29 cellular contexts compared by ENCODE assay signal in the genomic region with DNA sequence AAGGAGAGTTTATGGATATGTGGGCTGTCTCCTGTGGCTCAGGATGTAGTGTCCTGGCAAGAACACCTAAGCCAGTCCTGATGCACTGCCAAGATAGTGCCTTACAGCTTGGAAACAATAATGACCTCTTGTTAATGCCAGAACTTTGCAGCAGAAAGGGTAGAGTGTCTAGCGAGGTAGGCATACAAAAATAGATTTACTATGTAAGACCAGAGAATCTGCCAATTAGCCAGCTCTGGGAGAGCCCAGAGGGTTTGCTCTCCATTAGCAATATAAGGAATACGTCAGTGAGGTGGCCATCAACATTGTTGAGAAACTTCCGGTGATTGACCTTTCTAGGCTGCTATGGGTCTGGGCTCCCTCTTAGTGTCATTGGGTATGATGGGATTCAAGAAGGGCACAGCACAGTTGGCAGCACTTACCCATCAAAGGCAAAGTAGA.
DNase-seq lines count a peak whose midpoint lies in the region; ATAC-seq, FAIRE-seq and TF ChIP-seq lines count a peak whose summit lies in the region.
"Had no signal": no experiment of that assay in that cellular context is flagged by ENCODE, and none has a peak within 500 bp of the region (broad histone marks: within the 10 kb centered on the region; RNA-seq: fewer than 3 reads in every experiment).

No MANE protein-coding gene starts in this region.

- no peak overlapping the region for H3K18ac ChIP-seq in neuronal stem cell (ENCODE audit: low read length)

- H3K27me3 ChIP-seq in pancreas, result no peaks in the 10 kb centered on the region
- H3K27me3 ChIP-seq in neuronal stem cell (ENCODE audit: control insufficient read depth in 3 of 3, insufficient read depth in 3 of 3, low read depth in 1 of 3, low read length in 3 of 3), result no peaks in the 10 kb centered on the region
- H3K27me3 ChIP-seq: BLaER1 had no signal

- in situ Hi-C loops in G401 (cut with HindIII; ENCODE audit: low sequenced_read_pairs), result no loop called here

- no peak overlapping the region for H4K8ac ChIP-seq in neuronal stem cell (ENCODE audit: low read depth, low read length)

- TF ChIP-seq CTCF in VCaP (conservative IDR thresholded peaks at IDR 0.05), result no peak
- TF ChIP-seq CTCF in pancreas (IDR thresholded peaks at IDR 0.05), result no peak

- ATAC-seq in left cardiac atrium (peak; percentile 7 to 47), pancreas (peak; percentile 29 to 49 (median 38)), GM18505 (IDR thresholded peaks at IDR 0.05; ENCODE audit: unreplicated experiment) (no peak)
- ATAC-seq: activated CD4-positive, alpha-beta T cell treated with anti-CD3 and anti-CD28 coated beads for 36 hours; lower lobe of right lung; natural killer cell; PC-3 had no signal

- H3K79me1 ChIP-seq in neuronal stem cell (ENCODE audit: low read depth, low read length), result no peaks in the 10 kb centered on the region

- H3K4me1 ChIP-seq in pancreas (peaks cover 28 to 39% (median 28%) of the 10 kb centered on the region in 3 donors), neuronal stem cell (ENCODE audit: control insufficient read depth in 2 of 2, insufficient read depth in 1 of 2, low read depth in 1 of 2, low read length in 2 of 2) (no peaks in the 10 kb centered on the region)
- H3K4me1 ChIP-seq: BLaER1, lower lobe of right lung had no signal

- H3K4ac ChIP-seq in neuronal stem cell (ENCODE audit: low read length), result no peak overlapping the region

- H2BK5ac ChIP-seq in neuronal stem cell (ENCODE audit: low read length), result no peak overlapping the region

- H3K36me3 ChIP-seq in pancreas (no peaks in the 10 kb centered on the region), neuronal stem cell (replicated peaks in 1 of 2; ENCODE audit: control insufficient read depth in 2 of 2, insufficient read depth in 2 of 2, low read length in 2 of 2) (no peaks in the 10 kb centered on the region)
- H3K36me3 ChIP-seq: BLaER1, lower lobe of right lung had no signal

- no peak overlapping the region for H3K9ac ChIP-seq in neuronal stem cell (ENCODE audit: low read depth, low read length, poor library complexity)
- H3K9ac ChIP-seq: BLaER1 had no signal

- FAIRE-seq in pancreas (lab: Jason Lieb, UNC), result no peak
- FAIRE-seq: bronchial epithelial cell, colon, GM12891, islet of Langerhans had no signal

- 37 to 43% methylated on average over 3 of the region's 3 CpGs for WGBS in pancreas, 2 donors
- no CpG with 5 or more reads among the region's 3 CpGs for WGBS in neuronal stem cell (ENCODE audit: extremely low coverage in 2 of 2, insufficient read length in 2 of 2, insufficient replicate concordance in 1 of 2), 2 donors

- no peak overlapping the region for H4K91ac ChIP-seq in neuronal stem cell (ENCODE audit: low read depth, low read length, poor library complexity)

- no peak overlapping the region for H3K14ac ChIP-seq in neuronal stem cell (ENCODE audit: low read length)

- H2BK12ac ChIP-seq in neuronal stem cell (ENCODE audit: low read length), result no peak overlapping the region

- no peak overlapping the region for H2AFZ ChIP-seq in neuronal stem cell (ENCODE audit: low read length)

- no peak overlapping the region for H2BK120ac ChIP-seq in neuronal stem cell (ENCODE audit: low read depth, low read length)

- H3K9me3 ChIP-seq in pancreas (no peaks in the 10 kb centered on the region), neuronal stem cell (replicated peaks in 1 of 2; ENCODE audit: control insufficient read depth in 2 of 2, insufficient read depth in 1 of 2, low read depth in 1 of 2, low read length in 2 of 2) (no peaks in the 10 kb centered on the region)
- H3K9me3 ChIP-seq: BLaER1, lower lobe of right lung had no signal

- no peak overlapping the region for H3K4me2 ChIP-seq in neuronal stem cell (ENCODE audit: insufficient read depth, low read length, poor library complexity, severe bottlenecking)
- H3K4me2 ChIP-seq: BLaER1 had no signal

- H3K23ac ChIP-seq in neuronal stem cell (ENCODE audit: low read depth, low read length, poor library complexity), result no peak overlapping the region

- intact Hi-C loops in left cardiac atrium (cut with DNase I), result no loop called here
- intact Hi-C loops in pancreas (cut with DNase I), result no loop called here

- no peak overlapping the region for H2BK15ac ChIP-seq in neuronal stem cell (ENCODE audit: low read length)

- peak; percentile 45 for DNase-seq in G401 (ENCODE audit: low spot score)
- DNase-seq in left cardiac atrium, result no peak
- DNase-seq in pancreas, result peak in 2 of 6 donors; percentile 39 to 46
- no peak for DNase-seq in neuronal stem cell (ENCODE audit: low spot score)
- DNase-seq in 8988T, result no peak
- DNase-seq in occipital lobe (lab: John Stamatoyannopoulos, UW), result no peak
- DNase-seq: activated CD4-positive, alpha-beta T cell treated with anti-CD3 and anti-CD28 coated beads for 36 hours; activated effector memory CD4-positive, alpha-beta T cell treated with Interleukin-2 at 50 U/mL for 16 hours; activated T-cell treated with anti-CD3 and anti-CD28 coated beads, Interleukin-2, amount 50 U/mL, for 1 hour; DMS153; effector CD4-positive, alpha-beta T cell; glutamatergic neuron; lower lobe of right lung; natural killer cell; NCI-H1417; NCI-H2029; NCI-H526 treated with DMSO at 0.1 percent for 48 hours; NK-92 treated with Interleukin-12 subunit alpha and Interleukin-12 subunit beta, amount 100 ng/mL, for 24 hours; PC-3; stimulated activated CD4-positive, alpha-beta T cell treated with anti-CD3 and anti-CD28 coated beads, Interleukin-12 subunit alpha, Interleukin-12 subunit beta, amount 100 ng/mL, for 4 hours; stimulated activated CD4-positive, alpha-beta T cell treated with anti-CD3 and anti-CD28 coated beads, Interleukin-2, amount 100 ng/mL, for 48 hours; T-helper 2 cell had no signal

- TF ChIP-seq POLR2A in GM18505 (IDR thresholded peaks at IDR 0.05; ENCODE audit: borderline replicate concordance, extremely low read depth, insufficient read depth, insufficient read length), result no peak

- no peak overlapping the region for H2AK5ac ChIP-seq in neuronal stem cell (ENCODE audit: low read depth, low read length)

- H3K27ac ChIP-seq in VCaP (peak overlapping the region; percentile 46), pancreas (peak overlapping the region; percentile 71 to 84 (median 76)), neuronal stem cell (replicated peaks; ENCODE audit: low read length) (no peak overlapping the region)
- H3K27ac ChIP-seq: BLaER1, lower lobe of right lung had no signal

- H3K4me3 ChIP-seq in pancreas (no peak overlapping the region), neuronal stem cell (ENCODE audit: low read length in 2 of 2) (no peak overlapping the region)
- H3K4me3 ChIP-seq: BLaER1, lower lobe of right lung had no signal
